ENCODE assay signal across 13 cellular contexts in the genomic region with DNA sequence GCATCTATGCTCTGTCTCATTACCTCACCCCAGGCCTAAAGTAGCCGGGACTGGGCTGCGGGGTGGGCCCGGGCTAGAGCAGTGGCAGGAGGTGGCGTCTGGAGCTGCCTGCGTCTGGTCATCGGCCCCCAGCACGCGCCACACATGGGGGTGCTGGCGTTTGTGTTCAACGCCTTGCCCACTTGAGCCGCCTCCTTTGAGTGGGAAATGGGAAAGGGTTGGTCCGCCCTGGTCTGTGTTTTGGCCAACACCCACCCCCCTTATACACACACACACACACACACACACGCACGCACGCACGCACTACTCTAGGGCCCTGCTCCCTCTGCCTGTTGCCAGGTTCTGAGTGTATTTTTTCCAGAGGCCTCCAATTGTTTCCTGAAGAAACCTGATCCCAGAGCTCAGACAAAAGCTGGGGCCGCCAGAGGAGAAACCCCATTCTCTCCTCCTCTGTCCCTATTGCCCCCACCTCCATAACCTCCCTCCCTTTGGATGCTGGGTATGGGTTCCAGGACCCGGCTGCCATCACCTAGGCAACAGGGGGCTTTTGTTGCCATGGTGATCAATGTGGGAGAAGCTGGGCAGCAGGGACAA. TPM values are rescaled to one million over a fixed set of nuclear protein-coding genes. Genes with fewer than 3 reads are reported as not detected.
A peak's percentile ranks its signal among the peaks of the same experiment; 100 is the strongest.
DNase-seq lines count a peak whose midpoint lies in the region; ATAC-seq and TF ChIP-seq lines count a peak whose summit lies in the region.
"Had no signal": no experiment of that assay in that cellular context is flagged by ENCODE, and none has a peak within 500 bp of the region (broad histone marks: within the 10 kb centered on the region; RNA-seq: fewer than 3 reads in every experiment).

No MANE protein-coding gene starts in this region.

- peak overlapping the region; percentile 47 for H3K27ac ChIP-seq in cingulate gyrus (ENCODE audit: low read depth, low read length)
- H3K27ac ChIP-seq: ascending aorta had no signal

- no peaks in the 10 kb centered on the region for H3K27me3 Mint-ChIP-seq in mesothelial cell of epicardium (ENCODE audit: low read depth)

- H3K9me3 Mint-ChIP-seq in mesothelial cell of epicardium, result no peaks in the 10 kb centered on the region

- peaks cover 47% of the 10 kb centered on the region for H3K4me1 Mint-ChIP-seq in mesothelial cell of epicardium

- DNase-seq in DMS79 (lab: John Stamatoyannopoulos, UW), result peak; percentile 20
- DNase-seq in NCI-H187 (lab: John Stamatoyannopoulos, UW), result peak; percentile 30 to 59
- DNase-seq in mesothelial cell of epicardium (ENCODE audit: low spot score in 2 of 2, unreplicated experiment in 2 of 2), result no peak
- DNase-seq in mucosa of gallbladder (ENCODE audit: low spot score), result no peak
- DNase-seq in DMS53 treated with DMSO at 0.1 percent for 48 hours (lab: John Stamatoyannopoulos, UW; ENCODE audit: unreplicated experiment), result no peak
- DNase-seq in 8988T, result no peak
- DNase-seq: erythroblast, left colon, NCI-H1436 had no signal

- ATAC-seq in HG02610 (IDR thresholded peaks at IDR 0.05; ENCODE audit: unreplicated experiment), result no peak
- ATAC-seq: left colon had no signal

- H3K27ac Mint-ChIP-seq in mesothelial cell of epicardium, result peak overlapping the region; percentile 80

- H3K36me3 Mint-ChIP-seq in mesothelial cell of epicardium, result no peaks in the 10 kb centered on the region

- no peak overlapping the region for H3K4me3 Mint-ChIP-seq in mesothelial cell of epicardium

- no peak for TF ChIP-seq CTCF in mesothelial cell of epicardium (IDR thresholded peaks at IDR 0.05; ENCODE audit: unreplicated experiment)

RNA-seq across cellular contexts. Expression of a gene that starts 10.1 kb away (rescaled TPM):
- total RNA-seq in mesothelial cell of epicardium (55.5 to 59.5 TPM (median 57.2 TPM) in 3 replicates), mucosa of gallbladder (6.5 TPM)
- total RNA-seq: pulmonary artery endothelial cell had no signal

RNA-seq across cellular contexts. Expression of a gene that starts 43.6 kb away (rescaled TPM):
- total RNA-seq in mesothelial cell of epicardium, result 0.27 to 0.38 TPM (median 0.32 TPM) in 3 replicates
- not detected for total RNA-seq in mucosa of gallbladder
- total RNA-seq: ascending aorta had no signal

Comparison
In these comparisons a context has a peak if more than half of its experiments do, and no peak if none do; other contexts are left out.
1. DNase-seq: peak in DMS79 (single experiment) and NCI-H187 (2 of 2); none in mesothelial cell of epicardium (0 of 2), mucosa of gallbladder (single experiment), DMS53 treated with DMSO at 0.1 percent for 48 hours (single experiment) and 8988T (single experiment).